Comparison of ENCODE assay signal across 16 cellular contexts in genomic region chr2:36511858-36512630, GRCh38.
DNase-seq lines count a peak whose midpoint lies in the region; ATAC-seq, FAIRE-seq and TF ChIP-seq lines count a peak whose summit lies in the region.
"Had no signal": no experiment of that assay in that cellular context is flagged by ENCODE, and none has a peak within 500 bp of the region (broad histone marks: within the 10 kb centered on the region; RNA-seq: fewer than 3 reads in every experiment).

No MANE protein-coding gene starts in this region.

- H3K27ac Mint-ChIP-seq in stimulated activated effector memory CD8-positive, alpha-beta T cell treated with anti-CD3 and anti-CD28 coated beads, Interleukin-12 subunit alpha, Interleukin-12 subunit beta, amount 100 ng/mL, for 72 hours: no peak overlapping the region
- H3K27ac Mint-ChIP-seq: B cell had no signal

- H3K79me1 ChIP-seq in mesenchymal stem cell (replicated peaks; ENCODE audit: low read length, poor library complexity, severe bottlenecking): peaks cover 20% of the 10 kb centered on the region

- no peaks in the 10 kb centered on the region for H3K9me3 Mint-ChIP-seq in stimulated activated effector memory CD8-positive, alpha-beta T cell treated with anti-CD3 and anti-CD28 coated beads, Interleukin-12 subunit alpha, Interleukin-12 subunit beta, amount 100 ng/mL, for 72 hours
- H3K9me3 Mint-ChIP-seq: endodermal cell, H9 had no signal

- H4K8ac ChIP-seq in mesenchymal stem cell (ENCODE audit: low read length): no peak overlapping the region

- H3K36me3 ChIP-seq in mesenchymal stem cell (ENCODE audit: control insufficient read depth in 1 of 2, insufficient read depth in 2 of 2, low read depth in 1 of 2, low read length in 2 of 2): peaks cover 24 to 73% of the 10 kb centered on the region in 2 experiments

- no peak overlapping the region for H3K18ac ChIP-seq in mesenchymal stem cell (ENCODE audit: low read depth in 1 of 2, low read length in 2 of 2)

- peak; percentile 44 for DNase-seq in AG20443 (ENCODE audit: low spot score)
- peak; percentile 12 for DNase-seq in GM19239 (ENCODE audit: insufficient read length, low spot score)
- peak; percentile 36 to 55 for DNase-seq in erythroblast (lab: John Stamatoyannopoulos, UW)
- DNase-seq in stimulated activated effector memory CD8-positive, alpha-beta T cell treated with anti-CD3 and anti-CD28 coated beads, Interleukin-12 subunit alpha, Interleukin-12 subunit beta, amount 100 ng/mL, for 72 hours (ENCODE audit: low spot score in 2 of 2): no peak
- no peak for DNase-seq in mesenchymal stem cell
- no peak for DNase-seq in NCI-H146 (lab: John Stamatoyannopoulos, UW)
- no peak for DNase-seq in NCI-H510A treated with DMSO at 0.1 percent for 48 hours (lab: John Stamatoyannopoulos, UW)
- DNase-seq: activated T-cell treated with anti-CD3 and anti-CD28 coated beads for 4 hours, brain microvascular endothelial cell, endodermal cell, H9, heart left ventricle, left ventricle myocardium superior had no signal

- no peak overlapping the region for H3K14ac ChIP-seq in mesenchymal stem cell (ENCODE audit: low read length in 2 of 2)

- no peak for FAIRE-seq in GM19239 (lab: Jason Lieb, UNC)

- no peaks in the 10 kb centered on the region for H3K27me3 ChIP-seq in mesenchymal stem cell (ENCODE audit: control insufficient read depth in 1 of 2, insufficient read depth in 1 of 2, low read length in 2 of 2)
- H3K27me3 ChIP-seq: brain microvascular endothelial cell, heart left ventricle had no signal

- no peak overlapping the region for H2BK15ac ChIP-seq in mesenchymal stem cell (ENCODE audit: low read depth, poor library complexity, severe bottlenecking)

- 91% methylated on average over 6 of the region's 9 CpGs for WGBS in mesenchymal stem cell

- no peaks in the 10 kb centered on the region for H3K9me3 ChIP-seq in mesenchymal stem cell (ENCODE audit: control insufficient read depth, low read length)
- H3K9me3 ChIP-seq: heart left ventricle had no signal

- no peaks in the 10 kb centered on the region for H3K4me1 Mint-ChIP-seq in stimulated activated effector memory CD8-positive, alpha-beta T cell treated with anti-CD3 and anti-CD28 coated beads, Interleukin-12 subunit alpha, Interleukin-12 subunit beta, amount 100 ng/mL, for 72 hours
- H3K4me1 Mint-ChIP-seq: B cell, endodermal cell had no signal

- peaks cover 2% of the 10 kb centered on the region for H3K4me1 ChIP-seq in mesenchymal stem cell (ENCODE audit: control insufficient read depth, insufficient read depth, low read depth, low read length)
- H3K4me1 ChIP-seq: heart left ventricle had no signal

- ATAC-seq in HG03342 (IDR thresholded peaks at IDR 0.05; ENCODE audit: unreplicated experiment): peak; percentile 83
- ATAC-seq in stimulated activated effector memory CD8-positive, alpha-beta T cell treated with anti-CD3 and anti-CD28 coated beads, Interleukin-12 subunit alpha, Interleukin-12 subunit beta, amount 100 ng/mL, for 72 hours: no peak
- ATAC-seq: heart left ventricle, left ventricle myocardium superior, Right ventricle myocardium inferior had no signal

- H2BK120ac ChIP-seq in mesenchymal stem cell (ENCODE audit: low read depth, low read length): no peak overlapping the region

- no peak overlapping the region for H3K4me3 Mint-ChIP-seq in stimulated activated effector memory CD8-positive, alpha-beta T cell treated with anti-CD3 and anti-CD28 coated beads, Interleukin-12 subunit alpha, Interleukin-12 subunit beta, amount 100 ng/mL, for 72 hours
- H3K4me3 Mint-ChIP-seq: B cell, endodermal cell, H9 had no signal

- no peak overlapping the region for H2BK5ac ChIP-seq in mesenchymal stem cell (ENCODE audit: low read depth, low read length, poor library complexity, severe bottlenecking)

- no peak overlapping the region for H2AFZ ChIP-seq in mesenchymal stem cell (ENCODE audit: low read depth, low read length)

- H3K9ac ChIP-seq in mesenchymal stem cell (ENCODE audit: low read length): no peak overlapping the region

- H4K91ac ChIP-seq in mesenchymal stem cell (ENCODE audit: low read length): no peak overlapping the region

- no peak for TF ChIP-seq POLR2A in erythroblast (IDR thresholded peaks at IDR 0.05; ENCODE audit: low read length)

- no peak overlapping the region for H2AK5ac ChIP-seq in mesenchymal stem cell (ENCODE audit: low read length, severe bottlenecking)

- H3K4me2 ChIP-seq in mesenchymal stem cell (ENCODE audit: low read length, poor library complexity, severe bottlenecking): no peak overlapping the region

- peaks cover 53% of the 10 kb centered on the region for H3K36me3 Mint-ChIP-seq in stimulated activated effector memory CD8-positive, alpha-beta T cell treated with anti-CD3 and anti-CD28 coated beads, Interleukin-12 subunit alpha, Interleukin-12 subunit beta, amount 100 ng/mL, for 72 hours

- no peak overlapping the region for H3K4me3 ChIP-seq in mesenchymal stem cell (ENCODE audit: insufficient read depth in 1 of 2, low read depth in 1 of 2, low read length in 2 of 2)
- H3K4me3 ChIP-seq: heart left ventricle had no signal

- no peak overlapping the region for H2BK12ac ChIP-seq in mesenchymal stem cell (ENCODE audit: low read length in 2 of 2)

- H3K27ac ChIP-seq in mesenchymal stem cell (ENCODE audit: low read length, poor library complexity, severe bottlenecking): no peak overlapping the region
- H3K27ac ChIP-seq: brain microvascular endothelial cell, heart left ventricle had no signal

- no peak overlapping the region for H3K23ac ChIP-seq in mesenchymal stem cell (ENCODE audit: low read length in 2 of 2)

- no peak overlapping the region for H3K4ac ChIP-seq in mesenchymal stem cell (ENCODE audit: low read depth in 1 of 2, low read length in 2 of 2)

Comparison
In these comparisons a context has a peak if more than half of its experiments do, and no peak if none do; other contexts are left out.
1. DNase-seq: peak in AG20443 (single experiment), GM19239 (single experiment) and erythroblast (2 of 2); none in stimulated activated effector memory CD8-positive, alpha-beta T cell treated with anti-CD3 and anti-CD28 coated beads, Interleukin-12 subunit alpha, Interleukin-12 subunit beta, amount 100 ng/mL, for 72 hours (0 of 2), mesenchymal stem cell (single experiment), NCI-H146 (single experiment) and NCI-H510A treated with DMSO at 0.1 percent for 48 hours (single experiment).